In the genomic region with DNA sequence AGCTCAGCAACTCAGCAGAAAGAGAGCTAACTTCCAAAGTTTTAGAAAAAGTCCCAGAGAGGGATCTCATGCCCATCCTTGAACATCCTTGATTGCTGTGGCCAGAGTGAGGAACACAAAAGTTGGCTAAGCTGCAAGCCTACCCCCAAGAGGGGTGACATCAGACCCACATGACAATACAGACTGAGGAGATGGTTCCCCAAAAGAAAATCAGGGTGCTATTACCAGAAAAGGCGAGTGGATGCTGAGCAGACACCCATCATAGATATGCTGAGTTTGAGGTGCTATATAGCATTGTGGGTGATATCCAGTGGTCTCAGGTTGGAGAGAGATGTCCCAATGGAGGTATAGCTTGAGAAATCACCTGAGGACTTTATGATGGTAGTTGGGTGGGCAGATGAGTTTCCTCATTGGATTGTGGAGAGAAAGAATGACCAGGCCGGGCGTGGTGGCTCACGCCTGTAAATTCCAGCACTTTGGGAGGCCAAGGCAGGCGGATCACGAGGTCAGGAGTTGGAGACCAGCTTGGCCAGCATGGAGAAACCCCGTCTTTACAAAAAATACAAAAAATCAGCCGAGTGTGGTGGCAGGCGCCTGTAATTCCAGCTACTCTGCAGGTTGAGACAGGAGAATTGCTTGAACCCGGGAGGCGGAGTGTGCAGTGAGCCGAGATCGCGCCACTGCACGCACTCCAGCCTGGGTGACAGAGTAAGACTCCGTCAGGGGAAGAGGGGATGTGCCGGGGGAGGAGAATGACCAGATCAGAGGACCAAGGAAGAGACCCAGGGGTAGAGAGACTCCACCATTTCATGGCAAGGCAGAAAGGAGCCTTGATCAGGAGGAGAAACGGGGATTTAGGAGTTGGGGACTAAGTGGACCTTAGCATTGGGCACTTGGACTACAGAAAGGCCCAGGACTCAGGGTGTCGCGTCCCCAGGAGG, we compare ENCODE assay signal across 1 cellular context.
TF ChIP-seq lines count a peak whose summit lies in the region.

No MANE protein-coding gene starts in this region.

TF ChIP-seq in HepG2, 621 proteins besides CTCF, POLR2A, EP300 and RAD21 (continued from another document and continues in another):
- TF ChIP-seq, protein P1, sequence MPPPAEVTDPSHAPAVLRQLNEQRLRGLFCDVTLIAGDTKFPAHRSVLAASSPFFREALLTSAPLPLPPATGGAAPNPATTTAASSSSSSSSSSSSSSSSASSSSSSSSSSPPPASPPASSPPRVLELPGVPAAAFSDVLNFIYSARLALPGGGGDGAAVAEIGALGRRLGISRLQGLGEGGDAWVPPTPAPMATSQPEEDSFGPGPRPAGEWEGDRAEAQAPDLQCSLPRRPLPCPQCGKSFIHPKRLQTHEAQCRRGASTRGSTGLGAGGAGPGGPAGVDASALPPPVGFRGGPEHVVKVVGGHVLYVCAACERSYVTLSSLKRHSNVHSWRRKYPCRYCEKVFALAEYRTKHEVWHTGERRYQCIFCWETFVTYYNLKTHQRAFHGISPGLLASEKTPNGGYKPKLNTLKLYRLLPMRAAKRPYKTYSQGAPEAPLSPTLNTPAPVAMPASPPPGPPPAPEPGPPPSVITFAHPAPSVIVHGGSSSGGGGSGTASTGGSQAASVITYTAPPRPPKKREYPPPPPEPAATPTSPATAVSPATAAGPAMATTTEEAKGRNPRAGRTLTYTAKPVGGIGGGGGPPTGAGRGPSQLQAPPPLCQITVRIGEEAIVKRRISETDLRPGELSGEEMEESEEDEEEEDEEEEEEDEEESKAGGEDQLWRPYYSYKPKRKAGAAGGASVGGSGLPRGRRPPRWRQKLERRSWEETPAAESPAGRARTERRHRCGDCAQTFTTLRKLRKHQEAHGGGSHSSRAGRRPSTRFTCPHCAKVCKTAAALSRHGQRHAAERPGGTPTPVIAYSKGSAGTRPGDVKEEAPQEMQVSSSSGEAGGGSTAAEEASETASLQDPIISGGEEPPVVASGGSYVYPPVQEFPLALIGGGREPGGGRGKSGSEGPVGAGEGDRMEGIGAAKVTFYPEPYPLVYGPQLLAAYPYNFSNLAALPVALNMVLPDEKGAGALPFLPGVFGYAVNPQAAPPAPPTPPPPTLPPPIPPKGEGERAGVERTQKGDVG (CRISPR knock-in tag; IDR thresholded peaks at IDR 0.05; ENCODE audit: borderline replicate concordance), result peak; percentile 89; the same call in 1 of the 2 replicates
- TF ChIP-seq HNF4G (IDR thresholded peaks at IDR 0.05; ENCODE audit: borderline replicate concordance, low read depth, low read length) (no peak), HNF4G (CRISPR knock-in tag; IDR thresholded peaks at IDR 0.05; ENCODE audit: borderline replicate concordance, low read depth) (peak; percentile 19; the same call in 1 of the 2 replicates), ZNF12 (CRISPR knock-in tag; IDR thresholded peaks at IDR 0.05) (no peak; the same call in 1 of the 2 replicates), ZBTB38 (CRISPR knock-in tag; IDR thresholded peaks at IDR 0.05) (peak; percentile 67), SOX13 (IDR thresholded peaks at IDR 0.05) (no peak), SOX13 (CRISPR knock-in tag; conservative IDR thresholded peaks at IDR 0.05 in 1 of 2, IDR thresholded peaks at IDR 0.05 in 1 of 2) (0 out of 4 replicates have a peak, but pooled peaks of 1 of the 2 experiments have one; percentile 36), BRD4 (CRISPR knock-in tag; IDR thresholded peaks at IDR 0.05) (no peak; the same call in 1 of the 2 replicates), MIXL1 (CRISPR knock-in tag; IDR thresholded peaks at IDR 0.05) (no peak), ZNF720 (CRISPR knock-in tag; IDR thresholded peaks at IDR 0.05) (0 out of 2 replicates have a peak, but pooled peaks have one; percentile 14), ZEB1 (IDR thresholded peaks at IDR 0.05; ENCODE audit: insufficient replicate concordance, low read depth) (no peak), ARID2 (CRISPR knock-in tag; IDR thresholded peaks at IDR 0.05; ENCODE audit: borderline replicate concordance) (no peak), SMC3 (IDR thresholded peaks at IDR 0.05; ENCODE audit: low read length) (0 out of 2 replicates have a peak, but pooled peaks have one; percentile 16), ZNF30 (CRISPR knock-in tag; IDR thresholded peaks at IDR 0.05) (no peak), MTA3 (CRISPR knock-in tag; IDR thresholded peaks at IDR 0.05) (0 out of 2 replicates have a peak, but pooled peaks have one; percentile 54), NFIC (IDR thresholded peaks at IDR 0.05; ENCODE audit: low read length) (no peak), FOXO1 (CRISPR knock-in tag; IDR thresholded peaks at IDR 0.05) (peak; percentile 1; the same call in 1 of the 2 replicates), ZNF292 (CRISPR knock-in tag; IDR thresholded peaks at IDR 0.05; ENCODE audit: borderline replicate concordance, low read depth) (0 out of 2 replicates have a peak, but pooled peaks have one; percentile 0), ZNF3 (CRISPR knock-in tag; IDR thresholded peaks at IDR 0.05) (no peak; the same call in 1 of the 2 replicates), DNMT3B (CRISPR knock-in tag; conservative IDR thresholded peaks at IDR 0.05) (peak; percentile 20; the same call in 1 of the 2 replicates), SYNCRIP (IDR thresholded peaks at IDR 0.05; ENCODE audit: insufficient read depth, low read depth, low read length) (no peak), ZMYM3 (CRISPR knock-in tag; IDR thresholded peaks at IDR 0.05) (0 out of 2 replicates have a peak, but pooled peaks have one; percentile 6), KLF15 (CRISPR knock-in tag; IDR thresholded peaks at IDR 0.05; ENCODE audit: borderline replicate concordance) (no peak), ATF7 (IDR thresholded peaks at IDR 0.05) (no peak), ATF7 (CRISPR knock-in tag; IDR thresholded peaks at IDR 0.05) (peak; percentile 83; the same call in 1 of the 2 replicates), ZNF224 (CRISPR knock-in tag; IDR thresholded peaks at IDR 0.05) (no peak), SNAPC2 (CRISPR knock-in tag; IDR thresholded peaks at IDR 0.05) (no peak), ZNF768 (CRISPR knock-in tag; IDR thresholded peaks at IDR 0.05) (peak; percentile 14; the same call in 1 of the 2 replicates), RFXAP (CRISPR knock-in tag; IDR thresholded peaks at IDR 0.05; ENCODE audit: borderline replicate concordance) (0 out of 2 replicates have a peak, but pooled peaks have one; percentile 39), ZNF562 (CRISPR knock-in tag; IDR thresholded peaks at IDR 0.05; ENCODE audit: borderline replicate concordance) (no peak), CHCHD3 (CRISPR knock-in tag; IDR thresholded peaks at IDR 0.05) (peak; percentile 43; the same call in 1 of the 2 replicates), SMAD1 (CRISPR knock-in tag; IDR thresholded peaks at IDR 0.05; ENCODE audit: borderline replicate concordance, low read depth) (peak; percentile 14; the same call in 1 of the 2 replicates), RFX1 (IDR thresholded peaks at IDR 0.05) (no peak)
- TF ChIP-seq, protein P2, sequence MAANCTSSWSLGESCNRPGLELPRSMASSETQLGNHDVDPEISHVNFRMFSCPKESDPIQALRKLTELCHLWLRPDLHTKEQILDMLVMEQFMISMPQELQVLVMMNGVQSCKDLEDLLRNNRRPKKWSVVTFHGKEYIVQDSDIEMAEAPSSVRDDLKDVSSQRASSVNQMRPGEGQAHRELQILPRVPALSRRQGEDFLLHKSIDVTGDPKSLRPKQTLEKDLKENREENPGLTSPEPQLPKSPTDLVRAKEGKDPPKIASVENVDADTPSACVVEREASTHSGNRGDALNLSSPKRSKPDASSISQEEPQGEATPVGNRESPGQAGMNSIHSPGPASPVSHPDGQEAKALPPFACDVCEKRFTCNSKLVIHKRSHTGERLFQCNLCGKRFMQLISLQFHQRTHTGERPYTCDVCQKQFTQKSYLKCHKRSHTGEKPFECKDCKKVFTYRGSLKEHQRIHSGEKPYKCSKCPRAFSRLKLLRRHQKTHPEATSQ (CRISPR knock-in tag; IDR thresholded peaks at IDR 0.05; ENCODE audit: borderline replicate concordance), result no peak
- TF ChIP-seq, protein P3, sequence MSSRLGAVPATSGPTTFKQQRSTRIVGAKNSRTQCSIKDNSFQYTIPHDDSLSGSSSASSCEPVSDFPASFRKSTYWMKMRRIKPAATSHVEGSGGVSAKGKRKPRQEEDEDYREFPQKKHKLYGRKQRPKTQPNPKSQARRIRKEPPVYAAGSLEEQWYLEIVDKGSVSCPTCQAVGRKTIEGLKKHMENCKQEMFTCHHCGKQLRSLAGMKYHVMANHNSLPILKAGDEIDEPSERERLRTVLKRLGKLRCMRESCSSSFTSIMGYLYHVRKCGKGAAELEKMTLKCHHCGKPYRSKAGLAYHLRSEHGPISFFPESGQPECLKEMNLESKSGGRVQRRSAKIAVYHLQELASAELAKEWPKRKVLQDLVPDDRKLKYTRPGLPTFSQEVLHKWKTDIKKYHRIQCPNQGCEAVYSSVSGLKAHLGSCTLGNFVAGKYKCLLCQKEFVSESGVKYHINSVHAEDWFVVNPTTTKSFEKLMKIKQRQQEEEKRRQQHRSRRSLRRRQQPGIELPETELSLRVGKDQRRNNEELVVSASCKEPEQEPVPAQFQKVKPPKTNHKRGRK (CRISPR knock-in tag; IDR thresholded peaks at IDR 0.05), result peak; percentile 86; the same call in 1 of the 2 replicates
- TF ChIP-seq, protein P4, sequence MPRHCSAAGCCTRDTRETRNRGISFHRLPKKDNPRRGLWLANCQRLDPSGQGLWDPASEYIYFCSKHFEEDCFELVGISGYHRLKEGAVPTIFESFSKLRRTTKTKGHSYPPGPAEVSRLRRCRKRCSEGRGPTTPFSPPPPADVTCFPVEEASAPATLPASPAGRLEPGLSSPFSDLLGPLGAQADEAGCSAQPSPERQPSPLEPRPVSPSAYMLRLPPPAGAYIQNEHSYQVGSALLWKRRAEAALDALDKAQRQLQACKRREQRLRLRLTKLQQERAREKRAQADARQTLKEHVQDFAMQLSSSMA (CRISPR knock-in tag; IDR thresholded peaks at IDR 0.05), result peak; percentile 64; the same call in 1 of the 2 replicates
- TF ChIP-seq, protein P5, sequence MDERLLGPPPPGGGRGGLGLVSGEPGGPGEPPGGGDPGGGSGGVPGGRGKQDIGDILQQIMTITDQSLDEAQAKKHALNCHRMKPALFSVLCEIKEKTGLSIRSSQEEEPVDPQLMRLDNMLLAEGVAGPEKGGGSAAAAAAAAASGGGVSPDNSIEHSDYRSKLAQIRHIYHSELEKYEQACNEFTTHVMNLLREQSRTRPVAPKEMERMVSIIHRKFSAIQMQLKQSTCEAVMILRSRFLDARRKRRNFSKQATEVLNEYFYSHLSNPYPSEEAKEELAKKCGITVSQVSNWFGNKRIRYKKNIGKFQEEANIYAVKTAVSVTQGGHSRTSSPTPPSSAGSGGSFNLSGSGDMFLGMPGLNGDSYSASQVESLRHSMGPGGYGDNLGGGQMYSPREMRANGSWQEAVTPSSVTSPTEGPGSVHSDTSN (CRISPR knock-in tag; IDR thresholded peaks at IDR 0.05), result 0 out of 2 replicates have a peak, but pooled peaks have one; percentile 6
- TF ChIP-seq, protein P6, sequence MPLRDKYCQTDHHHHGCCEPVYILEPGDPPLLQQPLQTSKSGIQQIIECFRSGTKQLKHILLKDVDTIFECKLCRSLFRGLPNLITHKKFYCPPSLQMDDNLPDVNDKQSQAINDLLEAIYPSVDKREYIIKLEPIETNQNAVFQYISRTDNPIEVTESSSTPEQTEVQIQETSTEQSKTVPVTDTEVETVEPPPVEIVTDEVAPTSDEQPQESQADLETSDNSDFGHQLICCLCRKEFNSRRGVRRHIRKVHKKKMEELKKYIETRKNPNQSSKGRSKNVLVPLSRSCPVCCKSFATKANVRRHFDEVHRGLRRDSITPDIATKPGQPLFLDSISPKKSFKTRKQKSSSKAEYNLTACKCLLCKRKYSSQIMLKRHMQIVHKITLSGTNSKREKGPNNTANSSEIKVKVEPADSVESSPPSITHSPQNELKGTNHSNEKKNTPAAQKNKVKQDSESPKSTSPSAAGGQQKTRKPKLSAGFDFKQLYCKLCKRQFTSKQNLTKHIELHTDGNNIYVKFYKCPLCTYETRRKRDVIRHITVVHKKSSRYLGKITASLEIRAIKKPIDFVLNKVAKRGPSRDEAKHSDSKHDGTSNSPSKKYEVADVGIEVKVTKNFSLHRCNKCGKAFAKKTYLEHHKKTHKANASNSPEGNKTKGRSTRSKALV (CRISPR knock-in tag; IDR thresholded peaks at IDR 0.05), result peak; percentile 19
- TF ChIP-seq, protein P7, sequence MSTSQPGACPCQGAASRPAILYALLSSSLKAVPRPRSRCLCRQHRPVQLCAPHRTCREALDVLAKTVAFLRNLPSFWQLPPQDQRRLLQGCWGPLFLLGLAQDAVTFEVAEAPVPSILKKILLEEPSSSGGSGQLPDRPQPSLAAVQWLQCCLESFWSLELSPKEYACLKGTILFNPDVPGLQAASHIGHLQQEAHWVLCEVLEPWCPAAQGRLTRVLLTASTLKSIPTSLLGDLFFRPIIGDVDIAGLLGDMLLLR (CRISPR knock-in tag; IDR thresholded peaks at IDR 0.05), result 0 out of 2 replicates have a peak, but pooled peaks have one; percentile 26
- TF ChIP-seq, protein P8, sequence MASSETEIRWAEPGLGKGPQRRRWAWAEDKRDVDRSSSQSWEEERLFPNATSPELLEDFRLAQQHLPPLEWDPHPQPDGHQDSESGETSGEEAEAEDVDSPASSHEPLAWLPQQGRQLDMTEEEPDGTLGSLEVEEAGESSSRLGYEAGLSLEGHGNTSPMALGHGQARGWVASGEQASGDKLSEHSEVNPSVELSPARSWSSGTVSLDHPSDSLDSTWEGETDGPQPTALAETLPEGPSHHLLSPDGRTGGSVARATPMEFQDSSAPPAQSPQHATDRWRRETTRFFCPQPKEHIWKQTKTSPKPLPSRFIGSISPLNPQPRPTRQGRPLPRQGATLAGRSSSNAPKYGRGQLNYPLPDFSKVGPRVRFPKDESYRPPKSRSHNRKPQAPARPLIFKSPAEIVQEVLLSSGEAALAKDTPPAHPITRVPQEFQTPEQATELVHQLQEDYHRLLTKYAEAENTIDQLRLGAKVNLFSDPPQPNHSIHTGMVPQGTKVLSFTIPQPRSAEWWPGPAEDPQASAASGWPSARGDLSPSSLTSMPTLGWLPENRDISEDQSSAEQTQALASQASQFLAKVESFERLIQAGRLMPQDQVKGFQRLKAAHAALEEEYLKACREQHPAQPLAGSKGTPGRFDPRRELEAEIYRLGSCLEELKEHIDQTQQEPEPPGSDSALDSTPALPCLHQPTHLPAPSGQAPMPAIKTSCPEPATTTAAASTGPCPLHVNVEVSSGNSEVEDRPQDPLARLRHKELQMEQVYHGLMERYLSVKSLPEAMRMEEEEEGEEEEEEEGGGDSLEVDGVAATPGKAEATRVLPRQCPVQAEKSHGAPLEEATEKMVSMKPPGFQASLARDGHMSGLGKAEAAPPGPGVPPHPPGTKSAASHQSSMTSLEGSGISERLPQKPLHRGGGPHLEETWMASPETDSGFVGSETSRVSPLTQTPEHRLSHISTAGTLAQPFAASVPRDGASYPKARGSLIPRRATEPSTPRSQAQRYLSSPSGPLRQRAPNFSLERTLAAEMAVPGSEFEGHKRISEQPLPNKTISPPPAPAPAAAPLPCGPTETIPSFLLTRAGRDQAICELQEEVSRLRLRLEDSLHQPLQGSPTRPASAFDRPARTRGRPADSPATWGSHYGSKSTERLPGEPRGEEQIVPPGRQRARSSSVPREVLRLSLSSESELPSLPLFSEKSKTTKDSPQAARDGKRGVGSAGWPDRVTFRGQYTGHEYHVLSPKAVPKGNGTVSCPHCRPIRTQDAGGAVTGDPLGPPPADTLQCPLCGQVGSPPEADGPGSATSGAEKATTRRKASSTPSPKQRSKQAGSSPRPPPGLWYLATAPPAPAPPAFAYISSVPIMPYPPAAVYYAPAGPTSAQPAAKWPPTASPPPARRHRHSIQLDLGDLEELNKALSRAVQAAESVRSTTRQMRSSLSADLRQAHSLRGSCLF (CRISPR knock-in tag; IDR thresholded peaks at IDR 0.05; ENCODE audit: borderline replicate concordance), result no peak
